1 cellular context compared by ENCODE assay signal in the genomic region with DNA sequence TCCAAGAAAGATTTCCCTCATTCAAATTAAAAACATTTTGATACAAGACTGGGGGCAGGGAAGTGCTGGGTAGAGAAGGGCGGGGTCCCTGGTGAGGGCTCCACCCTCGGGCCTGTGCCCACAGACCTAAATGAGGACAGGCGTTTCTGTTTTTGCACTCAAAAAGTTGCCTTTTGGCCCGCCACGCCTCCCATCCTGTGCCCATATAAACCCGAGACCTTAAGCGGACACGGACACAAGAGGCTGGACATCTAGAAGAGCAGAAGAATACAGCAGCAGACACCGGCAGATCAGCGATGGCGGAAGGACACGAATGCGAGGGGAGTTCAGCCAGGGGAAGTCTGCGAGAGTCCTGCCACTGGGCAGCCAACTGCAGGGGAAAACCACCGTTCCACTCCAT.
TF ChIP-seq lines count a peak whose summit lies in the region.

No MANE protein-coding gene starts in this region.

TF ChIP-seq in H1, 55 proteins besides CTCF, POLR2A, EP300 and RAD21:
- TF ChIP-seq JUN (IDR thresholded peaks at IDR 0.05; ENCODE audit: low read depth, low read length) (no peak), EGR1 (IDR thresholded peaks at IDR 0.05; ENCODE audit: borderline replicate concordance, low read depth, low read length) (no peak), NANOG (IDR thresholded peaks at IDR 0.05; ENCODE audit: insufficient read depth, low read depth, low read length, poor library complexity, severe bottlenecking) (no peak), SP4 (IDR thresholded peaks at IDR 0.05; ENCODE audit: low read length) (no peak), HDAC2 (IDR thresholded peaks at IDR 0.05; ENCODE audit: borderline replicate concordance in 1 of 2, low read depth in 2 of 2, low read length in 2 of 2) (no peak), KDM1A (IDR thresholded peaks at IDR 0.05; ENCODE audit: borderline replicate concordance, low read length) (no peak), RXRA (IDR thresholded peaks at IDR 0.05; ENCODE audit: insufficient read depth, low read depth, low read length) (no peak), NRF1 (IDR thresholded peaks at IDR 0.05; ENCODE audit: low read depth, low read length) (no peak), BACH1 (IDR thresholded peaks at IDR 0.05; ENCODE audit: low read length) (no peak)
